14 cellular contexts compared by ENCODE assay signal in the genomic region with DNA sequence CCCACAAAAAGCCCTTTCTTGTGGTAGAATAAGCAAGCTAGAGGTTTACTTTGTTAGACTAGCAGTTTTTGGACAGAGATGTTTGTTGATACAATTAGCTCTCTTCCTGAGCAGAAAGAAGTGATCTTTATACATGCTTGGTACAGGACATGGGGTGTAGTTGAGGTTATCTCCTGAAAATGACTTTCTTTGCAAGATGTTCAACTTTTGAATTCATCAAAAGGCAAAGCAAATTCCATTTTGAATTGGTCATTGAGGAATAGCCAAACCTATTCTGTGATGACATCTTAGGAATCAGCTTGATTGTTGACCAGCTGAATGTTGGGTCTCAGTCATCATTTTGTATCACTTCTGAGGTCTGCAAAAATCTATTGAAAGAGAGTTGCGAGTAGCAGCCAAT. TPM values are rescaled to one million over a fixed set of nuclear protein-coding genes. Genes with fewer than 3 reads are reported as not detected.
"Had no signal": no experiment of that assay in that cellular context is flagged by ENCODE, and none has a peak within 500 bp of the region (broad histone marks: within the 10 kb centered on the region; RNA-seq: fewer than 3 reads in every experiment).

No MANE protein-coding gene starts in this region.

- H3K9me3 ChIP-seq: left lung, SJCRH30 had no signal

- DNase-seq: activated CD4-positive, alpha-beta T cell treated with anti-CD3 and anti-CD28 coated beads, Interleukin-2, amount 50 U/mL, for 4 hours; activated CD8-positive, alpha-beta memory T cell treated with anti-CD3 and anti-CD28 coated beads, Interleukin-2, amount 10 ng/mL, durations not matched to agents 7 days and 5 days; activated effector memory CD4-positive, alpha-beta T cell treated with anti-CD3 and anti-CD28 coated beads, Interleukin-2, amount 50 U/mL, for 16 hours; activated T-cell treated with anti-CD3 and anti-CD28 coated beads, Interleukin-2, amount 50 U/mL, for 24 hours; left lung; retina; SJCRH30; SW 1271 had no signal

- FAIRE-seq: endometrium had no signal

- H2AFZ ChIP-seq: parathyroid adenoma had no signal

- H3K4me1 ChIP-seq: left lung, SJCRH30 had no signal

- H3K36me3 ChIP-seq: cardiac muscle cell, left lung, SJCRH30 had no signal

- H3K27me3 ChIP-seq: cardiac muscle cell, SJCRH30 had no signal

- H3K4me3 ChIP-seq: cardiac muscle cell, left lung, SJCRH30, skin epidermis had no signal

- H3K27ac ChIP-seq: cardiac muscle cell, left lung, parathyroid adenoma, SJCRH30 had no signal

- H3K9ac ChIP-seq: parathyroid adenoma had no signal

- H3K79me2 ChIP-seq: parathyroid adenoma had no signal

- ATAC-seq: activated CD4-positive, CD25-positive, alpha-beta regulatory T cell treated with anti-CD3 and anti-CD28 coated beads, Interleukin-2, amount 50 U/mL, for 24 hours; activated CD8-positive, alpha-beta memory T cell treated with anti-CD3 and anti-CD28 coated beads, Interleukin-2, amount 10 ng/mL, durations not matched to agents 7 days and 5 days; esophagus mucosa; left lung had no signal

RNA-seq across cellular contexts. Expression of gene CPE, which starts 3.8 kb away (rescaled TPM):
- total RNA-seq: activated CD8-positive, alpha-beta memory T cell treated with anti-CD3 and anti-CD28 coated beads, Interleukin-2, amount 10 ng/mL, durations not matched to agents 7 days and 5 days; SJCRH30 had no signal
